In genomic region chr10:132904169-132904813, GRCh38 we compare ENCODE assay signal across 9 cellular contexts. TPM values are rescaled to one million over a fixed set of nuclear protein-coding genes. Genes with fewer than 3 reads are reported as not detected.
DNase-seq lines count a peak whose midpoint lies in the region; ATAC-seq, FAIRE-seq and TF ChIP-seq lines count a peak whose summit lies in the region.
"Had no signal": no experiment of that assay in that cellular context is flagged by ENCODE, and none has a peak within 500 bp of the region (broad histone marks: within the 10 kb centered on the region; RNA-seq: fewer than 3 reads in every experiment).

No MANE protein-coding gene starts in this region.

- WGBS in small intestine, 3 donors = 32 to 36% (median 34%) methylated on average over 15 of the region's 15 CpGs

- H3K27me3 ChIP-seq in cardiac muscle cell = no peaks in the 10 kb centered on the region
- peaks cover 0 to 2% of the 10 kb centered on the region in 2 donors for H3K27me3 ChIP-seq in small intestine (ENCODE audit: control insufficient read depth in 2 of 2, insufficient read depth in 2 of 2, low read length in 2 of 2)

- H3K27ac Mint-ChIP-seq in activated T-cell treated with anti-CD3 and anti-CD28 coated beads, Interleukin-2, amount 50 U/mL, for 72 hours = no peak overlapping the region

- TF ChIP-seq CTCF in cardiac muscle cell (IDR thresholded peaks at IDR 0.05; ENCODE audit: low read depth, low read length) = peak; percentile 85

- peaks cover 0 to 3% of the 10 kb centered on the region in 2 donors for H3K9me3 Mint-ChIP-seq in activated T-cell treated with anti-CD3 and anti-CD28 coated beads, Interleukin-2, amount 50 U/mL, for 72 hours

- H3K9me3 ChIP-seq in cardiac muscle cell (ENCODE audit: low read depth) = no peaks in the 10 kb centered on the region
- H3K9me3 ChIP-seq in small intestine (ENCODE audit: control insufficient read depth, low read depth) = no peaks in the 10 kb centered on the region

- no peak for FAIRE-seq in small intestine (lab: Jason Lieb, UNC)

- ATAC-seq in activated T-cell treated with anti-CD3 and anti-CD28 coated beads, Interleukin-2, amount 50 U/mL, for 72 hours (replicated peaks in 1 of 2) = peak; percentile 65 to 68
- no peak for ATAC-seq in HG02798 (IDR thresholded peaks at IDR 0.05; ENCODE audit: poor library complexity, unreplicated experiment)
- no peak for ATAC-seq in HG03565 (IDR thresholded peaks at IDR 0.05; ENCODE audit: unreplicated experiment)

- peaks cover 0 to 3% of the 10 kb centered on the region in 2 donors for H3K36me3 Mint-ChIP-seq in activated T-cell treated with anti-CD3 and anti-CD28 coated beads, Interleukin-2, amount 50 U/mL, for 72 hours (ENCODE audit: insufficient read depth in 2 of 2)

- no peak overlapping the region for H3K27ac ChIP-seq in cardiac muscle cell
- H3K27ac ChIP-seq in small intestine (ENCODE audit: low read depth in 1 of 2, low read length in 1 of 2) = no peak overlapping the region

- peaks cover 13% of the 10 kb centered on the region for H3K4me1 Mint-ChIP-seq in activated T-cell treated with anti-CD3 and anti-CD28 coated beads, Interleukin-2, amount 50 U/mL, for 72 hours (ENCODE audit: low read depth)

- peaks cover 31% of the 10 kb centered on the region for H3K27me3 Mint-ChIP-seq in activated T-cell treated with anti-CD3 and anti-CD28 coated beads, Interleukin-2, amount 50 U/mL, for 72 hours (ENCODE audit: low read depth)

- peak overlapping the region; percentile 25 to 43 for H3K4me3 Mint-ChIP-seq in activated T-cell treated with anti-CD3 and anti-CD28 coated beads, Interleukin-2, amount 50 U/mL, for 72 hours

- H3K4me1 ChIP-seq in cardiac muscle cell (ENCODE audit: low read depth) = no peaks in the 10 kb centered on the region
- H3K4me1 ChIP-seq in small intestine (ENCODE audit: control insufficient read depth in 2 of 2, insufficient read depth in 1 of 2, low read depth in 1 of 2, low read length in 1 of 2) = no peaks in the 10 kb centered on the region

- H3K4me3 ChIP-seq in cardiac muscle cell (no peak overlapping the region), small intestine (ENCODE audit: low read depth in 1 of 2, low read length in 2 of 2) (no peak overlapping the region)

- peak; percentile 41 for DNase-seq in activated T-cell treated with anti-CD3 and anti-CD28 coated beads for 48 hours (ENCODE audit: low read depth)
- no peak for DNase-seq in activated T-cell treated with anti-CD3 and anti-CD28 coated beads, Interleukin-2, amount 50 U/mL, for 1 hour
- peak; percentile 70 for DNase-seq in NAMALWA (ENCODE audit: low spot score)
- DNase-seq in activated T-cell treated with anti-CD3 and anti-CD28 coated beads, Interleukin-2, amount 50 U/mL, for 72 hours = peak; percentile 42 to 50
- DNase-seq in cardiac muscle cell (ENCODE audit: low read depth in 1 of 2, low spot score in 1 of 2) = peak; percentile 42 to 56
- DNase-seq in small intestine = peak; percentile 20

- H3K36me3 ChIP-seq in cardiac muscle cell (no peaks in the 10 kb centered on the region), small intestine (ENCODE audit: control insufficient read depth in 2 of 2, insufficient read depth in 2 of 2, low read length in 2 of 2) (no peaks in the 10 kb centered on the region)

RNA-seq across cellular contexts. Expression of gene CFAP46, which starts 38.1 kb away (rescaled TPM):
- total RNA-seq in activated T-cell treated with anti-CD3 and anti-CD28 coated beads, Interleukin-2, amount 50 U/mL, for 72 hours = under 1 TPM; 0.16 to 0.26 TPM
- 2.8 and 3.0 TPM in 2 replicates for total RNA-seq in cardiac muscle cell
- polyA plus RNA-seq in cardiac muscle cell (4.5 and 5.5 TPM in 2 replicates), small intestine (under 1 TPM in 1 of 3 donors, not detected in 2; 0.27 TPM)
- polyA plus RNA-seq: aorta had no signal

Comparison
In these comparisons a context has a peak if more than half of its experiments do, and no peak if none do; other contexts are left out.
1. ATAC-seq: peak in activated T-cell treated with anti-CD3 and anti-CD28 coated beads, Interleukin-2, amount 50 U/mL, for 72 hours (2 of 2); none in HG02798 (single experiment) and HG03565 (single experiment).